Comparison of ENCODE assay signal across 30 cellular contexts in genomic region chr18:9949861-9950260, GRCh38.
"Had no signal": no experiment of that assay in that cellular context is flagged by ENCODE, and none has a peak within 500 bp of the region (broad histone marks: within the 10 kb centered on the region; RNA-seq: fewer than 3 reads in every experiment).

No MANE protein-coding gene starts in this region.

- H3K4me1 ChIP-seq: right atrium auricular region, uterus had no signal

- H3K4me3 Mint-ChIP-seq: activated CD4-positive, alpha-beta memory T cell treated with anti-CD3 and anti-CD28 coated beads for 36 hours; activated CD4-positive, alpha-beta T cell treated with anti-CD3 and anti-CD28 coated beads, Interleukin-2, amount 10 ng/mL, durations not matched to agents 24 days and 14 days; activated naive CD8-positive, alpha-beta T cell treated with anti-CD3 and anti-CD28 coated beads for 36 hours; mesothelial cell of epicardium; naive thymus-derived CD8-positive, alpha-beta T cell; neural crest cell; T-cell; T-helper 2 cell treated with Interferon-gamma antibody and Interleukin-4, amounts not matched to agents 5 μg/mL and 100 μg/mL, for 36 hours had no signal

- H3K9me3 ChIP-seq: adrenal gland, left ventricle myocardium inferior, right atrium auricular region, spleen, thoracic aorta, uterus had no signal

- H3K9me3 Mint-ChIP-seq: activated CD4-positive, alpha-beta memory T cell treated with anti-CD3 and anti-CD28 coated beads for 36 hours; activated CD4-positive, alpha-beta T cell treated with anti-CD3 and anti-CD28 coated beads, Interleukin-2, amount 10 ng/mL, durations not matched to agents 24 days and 14 days; activated naive CD8-positive, alpha-beta T cell treated with anti-CD3 and anti-CD28 coated beads for 36 hours; mesothelial cell of epicardium; naive thymus-derived CD8-positive, alpha-beta T cell; neural crest cell; T-cell; T-helper 2 cell treated with Interferon-gamma antibody and Interleukin-4, amounts not matched to agents 5 μg/mL and 100 μg/mL, for 36 hours had no signal

- H3K27me3 Mint-ChIP-seq: activated CD4-positive, alpha-beta memory T cell treated with anti-CD3 and anti-CD28 coated beads for 36 hours; activated CD4-positive, alpha-beta T cell treated with anti-CD3 and anti-CD28 coated beads, Interleukin-2, amount 10 ng/mL, durations not matched to agents 24 days and 14 days; activated naive CD8-positive, alpha-beta T cell treated with anti-CD3 and anti-CD28 coated beads for 36 hours; naive thymus-derived CD8-positive, alpha-beta T cell; T-cell had no signal

- FAIRE-seq: endothelial cell of umbilical vein, TTC549 had no signal

- H3K27me3 ChIP-seq: adrenal gland, brain microvascular endothelial cell, right atrium auricular region, spleen, uterus had no signal

- H3K36me3 ChIP-seq: uterus had no signal

- H3K4me3 ChIP-seq: adrenal gland, left ventricle myocardium inferior, right atrium auricular region, spleen, thoracic aorta, uterus had no signal

- H3K27ac ChIP-seq: brain microvascular endothelial cell, left ventricle myocardium inferior, right atrium auricular region, thoracic aorta, uterus, VCaP had no signal

- ATAC-seq: activated CD4-positive, CD25-positive, alpha-beta regulatory T cell treated with anti-CD3 and anti-CD28 coated beads, Interleukin-2, amount 50 U/mL, for 24 hours; naive thymus-derived CD8-positive, alpha-beta T cell; stimulated activated naive CD8-positive, alpha-beta T cell treated with anti-CD3 and anti-CD28 coated beads, Interleukin-15, Interleukin-2, amounts not matched to agents 100 U/mL and 50 U/mL, for 24 hours; T-cell had no signal

- DNase-seq: activated CD4-positive, alpha-beta memory T cell treated with anti-CD3 and anti-CD28 coated beads for 36 hours; activated CD4-positive, alpha-beta T cell treated with anti-CD3 and anti-CD28 coated beads, Interleukin-2, amount 10 ng/mL, durations not matched to agents 24 days and 14 days; activated CD8-positive, alpha-beta memory T cell treated with anti-CD3 and anti-CD28 coated beads, Interleukin-2, amount 50 U/mL, for 48 hours; activated effector memory CD4-positive, alpha-beta T cell treated with Interleukin-2 at 50 U/mL for 16 hours; activated naive CD4-positive, alpha-beta T cell treated with Interleukin-2 at 50 U/mL for 16 hours; activated naive CD8-positive, alpha-beta T cell treated with anti-CD3 and anti-CD28 coated beads for 36 hours; adrenal gland; brain microvascular endothelial cell; caudate nucleus; head of caudate nucleus; hippocampal formation; kidney glomerular epithelial cell; left ventricle myocardium inferior; naive thymus-derived CD8-positive, alpha-beta T cell; occipital lobe; spleen; stimulated activated CD4-positive, alpha-beta T cell treated with anti-CD3 and anti-CD28 coated beads, Interleukin-2, amount 100 ng/mL, for 48 hours; stimulated activated naive CD8-positive, alpha-beta T cell treated with anti-CD3 and anti-CD28 coated beads, Interleukin-15, Interleukin-2, amounts not matched to agents 100 U/mL and 50 U/mL, for 24 hours; T-cell; trophoblast cell; uterus had no signal

- H3K27ac Mint-ChIP-seq: activated CD4-positive, alpha-beta memory T cell treated with anti-CD3 and anti-CD28 coated beads for 36 hours; activated CD4-positive, alpha-beta T cell treated with anti-CD3 and anti-CD28 coated beads, Interleukin-2, amount 10 ng/mL, durations not matched to agents 24 days and 14 days; activated naive CD8-positive, alpha-beta T cell treated with anti-CD3 and anti-CD28 coated beads for 36 hours; T-cell had no signal
